Comparison of ENCODE assay signal across 14 cellular contexts in genomic region chr2:238973038-238973772, GRCh38.
DNase-seq lines count a peak whose midpoint lies in the region; FAIRE-seq and TF ChIP-seq lines count a peak whose summit lies in the region.
"Had no signal": no experiment of that assay in that cellular context is flagged by ENCODE, and none has a peak within 500 bp of the region (broad histone marks: within the 10 kb centered on the region; RNA-seq: fewer than 3 reads in every experiment).

No MANE protein-coding gene starts in this region.

- H3K4me1 ChIP-seq in endothelial cell of umbilical vein (ENCODE audit: control insufficient read depth, extremely low read depth, insufficient read depth, low read length): peaks cover 20% of the 10 kb centered on the region
- peaks cover 21% of the 10 kb centered on the region for H3K4me1 ChIP-seq in muscle layer of colon (ENCODE audit: insufficient read depth, low read length)
- H3K4me1 ChIP-seq in stomach: peaks cover 0 to 11% (median 5%) of the 10 kb centered on the region in 4 donors
- H3K4me1 ChIP-seq: BE2C had no signal

- TF ChIP-seq EP300 in stomach (IDR thresholded peaks at IDR 0.05): no peak

- no peak overlapping the region for H3K4me3 Mint-ChIP-seq in Calu3 (ENCODE audit: low read depth, unreplicated experiment)
- H3K4me3 Mint-ChIP-seq in T-helper 2 cell treated with Interferon-gamma antibody and Interleukin-4, amounts not matched to agents 5 μg/mL and 100 μg/mL, for 36 hours: no peak overlapping the region
- H3K4me3 Mint-ChIP-seq: activated T-cell treated with anti-CD3 and anti-CD28 coated beads, Interleukin-2, amount 50 U/mL, for 72 hours had no signal

- TF ChIP-seq CTCF in endothelial cell of umbilical vein (IDR thresholded peaks at IDR 0.05; ENCODE audit: extremely low read depth in 1 of 2, insufficient read depth in 1 of 2, low read depth in 1 of 2, low read length in 2 of 2) (no peak), stomach (IDR thresholded peaks at IDR 0.05) (no peak), Calu3 (IDR thresholded peaks at IDR 0.05; ENCODE audit: unreplicated experiment) (no peak)

- H3K9me3 ChIP-seq in MG63: peaks cover 12% of the 10 kb centered on the region
- no peaks in the 10 kb centered on the region for H3K9me3 ChIP-seq in endothelial cell of umbilical vein (replicated peaks; ENCODE audit: control insufficient read depth, insufficient read depth, low read length)
- H3K9me3 ChIP-seq in muscle layer of colon (ENCODE audit: low read length): no peaks in the 10 kb centered on the region
- peaks cover 0 to 10% (median 6%) of the 10 kb centered on the region in 4 donors for H3K9me3 ChIP-seq in stomach
- H3K9me3 ChIP-seq: BE2C, ovary had no signal

- H3K4me1 Mint-ChIP-seq in Calu3 (ENCODE audit: low read depth, unreplicated experiment): no peaks in the 10 kb centered on the region
- H3K4me1 Mint-ChIP-seq in T-helper 2 cell treated with Interferon-gamma antibody and Interleukin-4, amounts not matched to agents 5 μg/mL and 100 μg/mL, for 36 hours (ENCODE audit: low read depth): no peaks in the 10 kb centered on the region

- no peaks in the 10 kb centered on the region for H3K27me3 ChIP-seq in MG63
- H3K27me3 ChIP-seq in endothelial cell of umbilical vein (ENCODE audit: control insufficient read depth in 2 of 2, insufficient read depth in 2 of 2, low read length in 2 of 2): no peaks in the 10 kb centered on the region
- no peaks in the 10 kb centered on the region for H3K27me3 ChIP-seq in muscle layer of colon (ENCODE audit: control insufficient read depth in 1 of 2, insufficient read depth in 2 of 2, low read length in 2 of 2)
- peaks cover 0 to 15% (median 0%) of the 10 kb centered on the region in 3 donors for H3K27me3 ChIP-seq in stomach
- H3K27me3 ChIP-seq: BE2C, ovary had no signal

- dilution Hi-C loops in endothelial cell of umbilical vein (cut with MboI; ENCODE audit: extremely low pct_ligation_motif_present, low sequenced_read_pairs): no loop called here

- H3K9ac ChIP-seq in endothelial cell of umbilical vein (replicated peaks; ENCODE audit: extremely low read depth, insufficient read depth, low read length) (no peak overlapping the region), muscle layer of colon (ENCODE audit: low read length) (no peak overlapping the region)

- H3K36me3 ChIP-seq in MG63: no peaks in the 10 kb centered on the region
- H3K36me3 ChIP-seq in endothelial cell of umbilical vein (ENCODE audit: control insufficient read depth in 2 of 2, extremely low read depth in 1 of 2, insufficient read depth in 2 of 2, low read length in 2 of 2): no peaks in the 10 kb centered on the region
- no peaks in the 10 kb centered on the region for H3K36me3 ChIP-seq in muscle layer of colon (ENCODE audit: insufficient read depth, low read length)
- H3K36me3 ChIP-seq in stomach: no peaks in the 10 kb centered on the region
- H3K36me3 ChIP-seq: BE2C, ovary had no signal

- intact Hi-C loops in endothelial cell of umbilical vein (cut with micrococcal nuclease) (loop anchor here (5.0 kb wide), 1 partner anchor 111 kb away; no protein-coding TSS in a partner anchor), stomach (cut with DNase I; ENCODE audit: low total_unique reads) (no loop called here), Calu3 (cut with micrococcal nuclease; ENCODE audit: unreplicated experiment) (no loop called here)

- BruUV-seq in endothelial cell of umbilical vein (replicated peaks; lab: Mats Ljungman, UMichigan) (no TSS peak), Calu3 (replicated peaks; lab: Mats Ljungman, UMichigan) (no TSS peak)

- no peak overlapping the region for H3K27ac Mint-ChIP-seq in Calu3 (ENCODE audit: unreplicated experiment)
- H3K27ac Mint-ChIP-seq in T-helper 2 cell treated with Interferon-gamma antibody and Interleukin-4, amounts not matched to agents 5 μg/mL and 100 μg/mL, for 36 hours: no peak overlapping the region
- H3K27ac Mint-ChIP-seq: activated T-cell treated with anti-CD3 and anti-CD28 coated beads, Interleukin-2, amount 50 U/mL, for 72 hours had no signal

- H3K27ac ChIP-seq in endothelial cell of umbilical vein (ENCODE audit: insufficient read depth, low read depth, low read length) (no peak overlapping the region), muscle layer of colon (ENCODE audit: low read depth, low read length) (peak overlapping the region; percentile 49), stomach (peak overlapping the region in 2 of 5 donors; percentile 23 to 38)
- H3K27ac ChIP-seq: ovary had no signal

- H3K79me2 ChIP-seq in endothelial cell of umbilical vein (ENCODE audit: control insufficient read depth, insufficient read depth, low read length): no peaks in the 10 kb centered on the region

- no peaks in the 10 kb centered on the region for H3K36me3 Mint-ChIP-seq in Calu3 (ENCODE audit: insufficient read depth, unreplicated experiment)
- no peaks in the 10 kb centered on the region for H3K36me3 Mint-ChIP-seq in T-helper 2 cell treated with Interferon-gamma antibody and Interleukin-4, amounts not matched to agents 5 μg/mL and 100 μg/mL, for 36 hours (ENCODE audit: low read depth)

- no peaks in the 10 kb centered on the region for H3K9me3 Mint-ChIP-seq in Calu3 (ENCODE audit: low read depth, unreplicated experiment)
- H3K9me3 Mint-ChIP-seq in T-helper 2 cell treated with Interferon-gamma antibody and Interleukin-4, amounts not matched to agents 5 μg/mL and 100 μg/mL, for 36 hours: peaks cover 5% of the 10 kb centered on the region

- CTCF ChIA-PET in endothelial cell of umbilical vein (lab: Charles Lee): interaction anchor here (1.2 to 2.3 kb wide), 5 partner anchors 10 to 27 kb away, joined by 3 to 9 read pairs (median 7); no protein-coding TSS in a partner anchor
- CTCF ChIA-PET in Calu3 (lab: Charles Lee): no interaction called here

- no peaks in the 10 kb centered on the region for H4K20me1 ChIP-seq in endothelial cell of umbilical vein (replicated peaks; ENCODE audit: control insufficient read depth, extremely low read depth, insufficient read depth, low read length)

- POLR2A ChIA-PET in endothelial cell of umbilical vein (lab: Charles Lee): no interaction called here

- H3K4me3 ChIP-seq in MG63 (no peak overlapping the region), endothelial cell of umbilical vein (replicated peaks in 1 of 3; ENCODE audit: insufficient read depth in 1 of 3, low read depth in 1 of 3, low read length in 3 of 3) (no peak overlapping the region), muscle layer of colon (ENCODE audit: low read depth in 1 of 2, low read length in 2 of 2) (no peak overlapping the region), stomach (no peak overlapping the region)
- H3K4me3 ChIP-seq: ovary had no signal

- FAIRE-seq in endothelial cell of umbilical vein (lab: Jason Lieb, UNC): peak; percentile 8
- FAIRE-seq: colon had no signal

- peak; percentile 70 for DNase-seq in AG20443 (ENCODE audit: low spot score)
- peak; percentile 42 for DNase-seq in MG63
- DNase-seq in endothelial cell of umbilical vein (ENCODE audit: low read depth, low spot score): peak; percentile 69
- DNase-seq in NCI-H187 treated with DMSO at 0.1 percent for 48 hours (lab: John Stamatoyannopoulos, UW): no peak
- no peak for DNase-seq in stomach
- no peak for DNase-seq in Calu3
- no peak for DNase-seq in T-helper 2 cell treated with Interferon-gamma antibody and Interleukin-4, amounts not matched to agents 5 μg/mL and 100 μg/mL, for 36 hours (ENCODE audit: low spot score)
- DNase-seq: activated T-cell treated with anti-CD3 and anti-CD28 coated beads, Interleukin-2, amount 50 U/mL, for 72 hours; BE2C; NCI-H2081 treated with DMSO at 0.1 percent for 48 hours; SHP77 had no signal

- 42 to 50% (median 46%) methylated on average over 6 of the region's 6 CpGs for WGBS in stomach, 5 donors

- H3K9me1 ChIP-seq in endothelial cell of umbilical vein (replicated peaks; ENCODE audit: control insufficient read depth, extremely low read depth, insufficient read depth, low read length): no peaks in the 10 kb centered on the region

- H2AFZ ChIP-seq in endothelial cell of umbilical vein (ENCODE audit: low read depth, low read length): no peak overlapping the region

- TF ChIP-seq POLR2A in endothelial cell of umbilical vein (IDR thresholded peaks at IDR 0.05; ENCODE audit: low read depth, low read length) (no peak), stomach (IDR thresholded peaks at IDR 0.05) (no peak)

- no peak overlapping the region for H3K4me2 ChIP-seq in endothelial cell of umbilical vein (ENCODE audit: insufficient read depth, low read length)

- H3K27me3 Mint-ChIP-seq in Calu3 (ENCODE audit: unreplicated experiment): peaks cover 44% of the 10 kb centered on the region
- peaks cover 7% of the 10 kb centered on the region for H3K27me3 Mint-ChIP-seq in T-helper 2 cell treated with Interferon-gamma antibody and Interleukin-4, amounts not matched to agents 5 μg/mL and 100 μg/mL, for 36 hours (ENCODE audit: low read depth)

TF ChIP-seq in endothelial cell of umbilical vein, 7 proteins besides CTCF, POLR2A, EP300 and RAD21:
- TF ChIP-seq POLR2AphosphoS5 (IDR thresholded peaks at IDR 0.05; ENCODE audit: insufficient read depth, low read depth, low read length): no peak
- TF ChIP-seq JUN (IDR thresholded peaks at IDR 0.05; ENCODE audit: borderline replicate concordance, insufficient read depth, insufficient read length, low read depth): no peak
- TF ChIP-seq FOS (IDR thresholded peaks at IDR 0.05; ENCODE audit: borderline replicate concordance, insufficient read depth, low read length): no peak
- no peak for TF ChIP-seq MAX (IDR thresholded peaks at IDR 0.05; ENCODE audit: insufficient read depth, insufficient read length)

Comparison
In these comparisons a context has a peak if more than half of its experiments do, and no peak if none do; other contexts are left out.
1. DNase-seq: peak in AG20443 (single experiment), MG63 (single experiment) and endothelial cell of umbilical vein (single experiment); none in NCI-H187 treated with DMSO at 0.1 percent for 48 hours (single experiment), stomach (single experiment), Calu3 (single experiment) and T-helper 2 cell treated with Interferon-gamma antibody and Interleukin-4, amounts not matched to agents 5 μg/mL and 100 μg/mL, for 36 hours (single experiment).